19 cellular contexts compared by ENCODE assay signal in the genomic region with DNA sequence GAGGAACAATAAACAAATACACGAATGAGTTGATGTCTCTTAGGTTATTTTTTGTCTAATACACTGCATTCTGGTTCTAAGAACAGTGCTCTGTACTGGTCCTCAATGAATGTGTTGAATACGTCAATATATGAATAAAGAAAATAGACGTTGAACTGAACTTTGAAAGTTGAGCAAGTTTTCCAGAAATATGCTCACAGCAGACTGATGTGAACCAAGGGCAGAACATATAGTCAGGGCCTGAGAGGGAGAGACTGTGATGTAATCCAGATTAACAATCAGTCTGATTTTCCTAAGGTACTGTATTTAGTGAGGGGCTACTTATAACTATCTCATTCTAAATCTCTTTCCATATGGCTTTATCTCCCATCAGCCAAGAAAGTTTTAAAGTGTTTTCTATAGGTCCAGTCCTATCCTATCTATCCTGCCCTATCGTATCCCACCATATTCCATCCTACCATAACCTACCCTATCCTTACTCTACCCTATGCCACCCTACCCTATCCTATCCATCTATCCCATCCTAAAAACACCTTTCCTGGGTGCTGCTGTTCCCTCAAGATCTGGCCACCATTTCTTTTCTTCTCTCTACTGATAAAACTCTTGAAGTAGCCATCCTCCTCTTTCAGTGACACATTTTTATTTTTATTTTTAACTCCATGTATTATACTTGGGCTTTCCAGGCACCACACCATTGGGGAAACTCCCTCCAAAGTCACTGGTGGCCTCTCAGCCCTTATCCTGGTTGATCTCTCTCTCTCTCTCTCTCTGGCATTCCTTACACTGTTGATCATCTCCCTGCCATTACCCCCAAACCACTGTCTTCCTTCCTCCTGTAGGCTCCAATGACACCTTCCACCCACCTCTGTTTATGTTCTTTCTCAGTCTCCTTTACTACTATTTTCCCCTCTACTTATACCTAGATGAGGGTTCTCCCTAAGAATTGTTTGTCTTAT.
DNase-seq lines count a peak whose midpoint lies in the region; ATAC-seq and TF ChIP-seq lines count a peak whose summit lies in the region.
"Had no signal": no experiment of that assay in that cellular context is flagged by ENCODE, and none has a peak within 500 bp of the region (broad histone marks: within the 10 kb centered on the region; RNA-seq: fewer than 3 reads in every experiment).

No MANE protein-coding gene starts in this region.

- H3K4me3 Mint-ChIP-seq in MCF 10A (ENCODE audit: unreplicated experiment): no peak overlapping the region
- H3K4me3 Mint-ChIP-seq in natural killer cell treated with Interleukin-12 subunit alpha and Interleukin-12 subunit beta and Interleukin-15 and Interleukin-18, amount 100 ng/mL, for 72 hours: no peak overlapping the region
- H3K4me3 Mint-ChIP-seq: B cell had no signal

- no peak overlapping the region for H3K27ac Mint-ChIP-seq in MCF 10A (ENCODE audit: low read depth, unreplicated experiment)
- H3K27ac Mint-ChIP-seq in natural killer cell treated with Interleukin-12 subunit alpha and Interleukin-12 subunit beta and Interleukin-15 and Interleukin-18, amount 100 ng/mL, for 72 hours: no peak overlapping the region
- H3K27ac Mint-ChIP-seq: B cell had no signal

- H3K27ac ChIP-seq in mammary epithelial cell (ENCODE audit: insufficient read depth, low read depth, low read length): no peak overlapping the region

- H3K36me3 ChIP-seq in mammary epithelial cell (ENCODE audit: insufficient read depth, low read length): no peaks in the 10 kb centered on the region
- H3K36me3 ChIP-seq: MG63 had no signal

- no peak for TF ChIP-seq CTCF in mammary epithelial cell (conservative IDR thresholded peaks at IDR 0.05 in 1 of 2, IDR thresholded peaks at IDR 0.05 in 1 of 2; ENCODE audit: extremely low read depth in 1 of 2, insufficient read depth in 1 of 2, low read depth in 1 of 2, low read length in 2 of 2)
- no peak for TF ChIP-seq CTCF in MCF 10A (IDR thresholded peaks at IDR 0.05; ENCODE audit: unreplicated experiment)

- no peak for ATAC-seq in HG03469 (IDR thresholded peaks at IDR 0.05; ENCODE audit: unreplicated experiment)
- no peak for ATAC-seq in natural killer cell treated with Interleukin-12 subunit alpha and Interleukin-12 subunit beta and Interleukin-15 and Interleukin-18, amount 100 ng/mL, for 72 hours
- ATAC-seq: Panc1, Right ventricle myocardium inferior had no signal

- no peak overlapping the region for H2AFZ ChIP-seq in mammary epithelial cell (ENCODE audit: low read depth, low read length)

- no peaks in the 10 kb centered on the region for H3K9me3 Mint-ChIP-seq in MCF 10A (ENCODE audit: unreplicated experiment)
- peaks cover under 1% of the 10 kb centered on the region for H3K9me3 Mint-ChIP-seq in natural killer cell treated with Interleukin-12 subunit alpha and Interleukin-12 subunit beta and Interleukin-15 and Interleukin-18, amount 100 ng/mL, for 72 hours

- H3K4me2 ChIP-seq in mammary epithelial cell (ENCODE audit: insufficient read depth, low read depth, low read length): no peak overlapping the region

- CTCF ChIA-PET in mammary epithelial cell (lab: Charles Lee; ENCODE audit: low non-redundant PET) (no interaction called here), MCF 10A (lab: Yijun Ruan, JAX) (no interaction called here)

- H3K27me3 Mint-ChIP-seq in MCF 10A (ENCODE audit: insufficient read depth, unreplicated experiment): peaks cover 15% of the 10 kb centered on the region
- H3K27me3 Mint-ChIP-seq in natural killer cell treated with Interleukin-12 subunit alpha and Interleukin-12 subunit beta and Interleukin-15 and Interleukin-18, amount 100 ng/mL, for 72 hours: peaks cover 0 to 12% of the 10 kb centered on the region in 2 donors
- H3K27me3 Mint-ChIP-seq: B cell had no signal

- H3K36me3 Mint-ChIP-seq in MCF 10A (ENCODE audit: insufficient read depth, unreplicated experiment): no peaks in the 10 kb centered on the region
- H3K36me3 Mint-ChIP-seq in natural killer cell treated with Interleukin-12 subunit alpha and Interleukin-12 subunit beta and Interleukin-15 and Interleukin-18, amount 100 ng/mL, for 72 hours: no peaks in the 10 kb centered on the region

- no peaks in the 10 kb centered on the region for H4K20me1 ChIP-seq in mammary epithelial cell (ENCODE audit: insufficient read depth, low read length)

- DNase-seq in mammary epithelial cell: peak; percentile 51
- no peak for DNase-seq in MCF 10A (ENCODE audit: unreplicated experiment)
- peak; percentile 30 for DNase-seq in HT1080 (ENCODE audit: low read depth)
- peak; percentile 40 for DNase-seq in glomerular visceral epithelial cell (ENCODE audit: extremely low spot score)
- DNase-seq in renal cortical epithelial cell (ENCODE audit: low read depth): peak; percentile 40
- DNase-seq in DMS 273 (lab: John Stamatoyannopoulos, UW; ENCODE audit: unreplicated experiment): no peak
- no peak for DNase-seq in natural killer cell treated with Interleukin-12 subunit alpha and Interleukin-12 subunit beta and Interleukin-15 and Interleukin-18, amount 100 ng/mL, for 72 hours (ENCODE audit: low spot score)
- DNase-seq: 8988T, HCEC 1CT, MG63, NCI-H1092, NCI-H146, NCI-H2029 treated with DMSO at 0.1 percent for 48 hours, NCI-H2171, SW 1271 had no signal

- POLR2A ChIA-PET in MCF 10A (lab: Yijun Ruan, JAX): no interaction called here

- dilution Hi-C loops in mammary epithelial cell (cut with HindIII; ENCODE audit: low sequenced_read_pairs): no loop called here

- H3K4me1 ChIP-seq in mammary epithelial cell (ENCODE audit: insufficient read depth, low read length): peaks cover 12% of the 10 kb centered on the region

- WGBS in mammary epithelial cell (ENCODE audit: low coverage, missing lambda C conversion rate): 73% methylated on average over 4 of the region's 4 CpGs

- no peak overlapping the region for H3K4me3 ChIP-seq in mammary epithelial cell (replicated peaks in 1 of 3; ENCODE audit: insufficient read depth in 1 of 3, low read depth in 2 of 3, low read length in 3 of 3)
- H3K4me3 ChIP-seq: MG63 had no signal

- no peaks in the 10 kb centered on the region for H3K79me2 ChIP-seq in mammary epithelial cell (ENCODE audit: insufficient read depth, low read length)

- BruUV-seq in mammary epithelial cell (replicated peaks; lab: Mats Ljungman, UMichigan) (no TSS peak), MCF 10A (replicated peaks; lab: Mats Ljungman, UMichigan) (no TSS peak)

- H3K9me3 ChIP-seq in mammary epithelial cell (replicated peaks; ENCODE audit: insufficient read depth, low read length): no peaks in the 10 kb centered on the region
- H3K9me3 ChIP-seq: MG63 had no signal

- no peak overlapping the region for H3K9ac ChIP-seq in mammary epithelial cell (ENCODE audit: insufficient read depth, low read length)

- no peaks in the 10 kb centered on the region for H3K27me3 ChIP-seq in mammary epithelial cell (ENCODE audit: insufficient read depth, low read length)
- H3K27me3 ChIP-seq: MG63 had no signal

- no peaks in the 10 kb centered on the region for H3K4me1 Mint-ChIP-seq in MCF 10A (ENCODE audit: insufficient read depth, unreplicated experiment)
- no peaks in the 10 kb centered on the region for H3K4me1 Mint-ChIP-seq in natural killer cell treated with Interleukin-12 subunit alpha and Interleukin-12 subunit beta and Interleukin-15 and Interleukin-18, amount 100 ng/mL, for 72 hours (ENCODE audit: low read depth in 2 of 2)
- H3K4me1 Mint-ChIP-seq: B cell had no signal

- in situ Hi-C loops in mammary epithelial cell (cut with MboI; ENCODE audit: low sequenced_read_pairs in 2 of 2): no loop called here

- intact Hi-C loops in mammary epithelial cell (cut with micrococcal nuclease) (no loop called here), MCF 10A (cut with micrococcal nuclease) (no loop called here)

Comparison
In these comparisons a context has a peak if more than half of its experiments do, and no peak if none do; other contexts are left out.
1. DNase-seq: peak in mammary epithelial cell (single experiment), HT1080 (single experiment), glomerular visceral epithelial cell (single experiment) and renal cortical epithelial cell (single experiment); none in MCF 10A (single experiment), DMS 273 (single experiment) and natural killer cell treated with Interleukin-12 subunit alpha and Interleukin-12 subunit beta and Interleukin-15 and Interleukin-18, amount 100 ng/mL, for 72 hours (single experiment).